In genomic region chr4:71004281-71004851, GRCh38 we compare ENCODE assay signal across 8 cellular contexts. TPM values are rescaled to one million over a fixed set of nuclear protein-coding genes. Genes with fewer than 3 reads are reported as not detected.
A peak's percentile ranks its signal among the peaks of the same experiment; 100 is the strongest.
DNase-seq lines count a peak whose midpoint lies in the region; ATAC-seq and TF ChIP-seq lines count a peak whose summit lies in the region.

No MANE protein-coding gene starts in this region.

- ATAC-seq in HG02759 (IDR thresholded peaks at IDR 0.05; ENCODE audit: unreplicated experiment) = peak; percentile 54

- no peak for TF ChIP-seq POLR2A in sigmoid colon (IDR thresholded peaks at IDR 0.05)

- H3K36me3 ChIP-seq in sigmoid colon (peaks cover 0 to 1% (median 0%) of the 10 kb centered on the region in 4 donors), tibial artery (peaks cover under 1 to 12% (median 5%) of the 10 kb centered on the region in 3 donors)

- peaks cover 21% of the 10 kb centered on the region for H3K4me1 Mint-ChIP-seq in progenitor cell of endocrine pancreas (ENCODE audit: low read depth)

- H3K4me1 ChIP-seq in sigmoid colon (no peaks in the 10 kb centered on the region), tibial artery (no peaks in the 10 kb centered on the region)

- no peak overlapping the region for H3K27ac Mint-ChIP-seq in progenitor cell of endocrine pancreas

- TF ChIP-seq CTCF in GM12864 (IDR thresholded peaks at IDR 0.05; ENCODE audit: low read depth, low read length, missing control alignments) (peak; percentile 13), sigmoid colon (IDR thresholded peaks at IDR 0.05) (no peak), progenitor cell of endocrine pancreas (IDR thresholded peaks at IDR 0.05; ENCODE audit: unreplicated experiment) (no peak), tibial artery (IDR thresholded peaks at IDR 0.05) (no peak)

- peaks cover 38% of the 10 kb centered on the region for H3K36me3 Mint-ChIP-seq in progenitor cell of endocrine pancreas (ENCODE audit: insufficient read depth)

- H3K9me3 Mint-ChIP-seq in progenitor cell of endocrine pancreas (ENCODE audit: low read depth) = peaks cover 29% of the 10 kb centered on the region

- TF ChIP-seq EP300 in sigmoid colon (IDR thresholded peaks at IDR 0.05) = no peak

- intact Hi-C loops in sigmoid colon (cut with DNase I) = no loop called here
- intact Hi-C loops in tibial artery (cut with DNase I; ENCODE audit: low total_unique reads) = no loop called here

- H3K27ac ChIP-seq in sigmoid colon (no peak overlapping the region), tibial artery (no peak overlapping the region)

- no peaks in the 10 kb centered on the region for H3K27me3 Mint-ChIP-seq in progenitor cell of endocrine pancreas

- H3K27me3 ChIP-seq in sigmoid colon (no peaks in the 10 kb centered on the region), tibial artery (no peaks in the 10 kb centered on the region)

- 52 to 80% methylated on average over 7 of the region's 7 CpGs for WGBS in sigmoid colon, 2 donors

- H3K4me3 Mint-ChIP-seq in progenitor cell of endocrine pancreas (ENCODE audit: low read depth) = no peak overlapping the region

- H3K4me3 ChIP-seq in GM12864 (ENCODE audit: low read depth, low read length) (no peak overlapping the region), sigmoid colon (no peak overlapping the region), tibial artery (no peak overlapping the region)

- H3K9me3 ChIP-seq in sigmoid colon (no peaks in the 10 kb centered on the region), tibial artery (no peaks in the 10 kb centered on the region)

- DNase-seq in GM12864 (ENCODE audit: low read depth) (no peak), islet precursor cell (peak; percentile 61), sigmoid colon (no peak), AG20443 (ENCODE audit: low spot score) (no peak), progenitor cell of endocrine pancreas (ENCODE audit: low spot score, unreplicated experiment) (no peak), tibial artery (no peak)
- peak; percentile 20 to 33 for DNase-seq in activated CD4-positive, alpha-beta T cell treated with anti-CD3 and anti-CD28 coated beads for 4 hours

RNA-seq across cellular contexts. Expression of gene DCK, which starts 10.9 kb away (rescaled TPM):
- 10 to 100 TPM in 3 of 4 donors, 1 to 10 TPM in 1; 10.0 to 18.5 (median 13.9) TPM for total RNA-seq in sigmoid colon
- 10 to 100 TPM; 16.8 to 26.0 (median 23.4) TPM for polyA plus RNA-seq in sigmoid colon
- 15.3 and 19.6 TPM in 2 replicates for total RNA-seq in progenitor cell of endocrine pancreas

Comparison
In these comparisons a context has a peak if more than half of its experiments do, and no peak if none do; other contexts are left out.
1. DNase-seq: peak in activated CD4-positive, alpha-beta T cell treated with anti-CD3 and anti-CD28 coated beads for 4 hours (2 of 2) and islet precursor cell (single experiment); none in GM12864 (single experiment), sigmoid colon (single experiment), AG20443 (single experiment), progenitor cell of endocrine pancreas (single experiment) and tibial artery (0 of 2).